ENCODE assay signal across 8 cellular contexts in genomic region chr2:195561205-195562032, GRCh38.
A peak's percentile ranks its signal among the peaks of the same experiment; 100 is the strongest.
DNase-seq lines count a peak whose midpoint lies in the region; ATAC-seq and TF ChIP-seq lines count a peak whose summit lies in the region.

No MANE protein-coding gene starts in this region.

- peak; percentile 35 for ATAC-seq in HG02852 (IDR thresholded peaks at IDR 0.05; ENCODE audit: unreplicated experiment)

- H3K9me3 Mint-ChIP-seq in activated CD4-positive, alpha-beta T cell treated with anti-CD3 and anti-CD28 coated beads, Interleukin-2, amount 10 ng/mL, durations not matched to agents 24 days and 14 days = peaks cover 10% of the 10 kb centered on the region

- H3K79me2 ChIP-seq in OCI-LY1 (ENCODE audit: insufficient read depth, low read length) = no peaks in the 10 kb centered on the region

- intact Hi-C loops in activated CD4-positive, alpha-beta T cell treated with anti-CD3 and anti-CD28 coated beads, Interleukin-2, amount 10 ng/mL, durations not matched to agents 24 days and 14 days (cut with micrococcal nuclease) = loop anchor here (5.0 kb wide), 3 partner anchors 199 to 601 kb away; no protein-coding TSS in a partner anchor

- H3K27ac ChIP-seq in OCI-LY1 (ENCODE audit: low read depth, low read length, poor library complexity, severe bottlenecking) = peak overlapping the region; percentile 41

- H3K27me3 Mint-ChIP-seq in activated CD4-positive, alpha-beta T cell treated with anti-CD3 and anti-CD28 coated beads, Interleukin-2, amount 10 ng/mL, durations not matched to agents 24 days and 14 days = no peaks in the 10 kb centered on the region

- H3K4me2 ChIP-seq in OCI-LY1 (ENCODE audit: low read length) = peak overlapping the region; percentile 15

- H3K9me3 ChIP-seq in OCI-LY1 (ENCODE audit: low read length) (no peaks in the 10 kb centered on the region), BE2C (no peaks in the 10 kb centered on the region)

- H3K27me3 ChIP-seq in OCI-LY1 (ENCODE audit: insufficient read depth, low read length) (no peaks in the 10 kb centered on the region), BE2C (no peaks in the 10 kb centered on the region)

- peaks cover 52% of the 10 kb centered on the region for H3K4me1 Mint-ChIP-seq in activated CD4-positive, alpha-beta T cell treated with anti-CD3 and anti-CD28 coated beads, Interleukin-2, amount 10 ng/mL, durations not matched to agents 24 days and 14 days

- H3K4me3 ChIP-seq in OCI-LY1 (ENCODE audit: low read depth, low read length, poor library complexity, severe bottlenecking) (no peak overlapping the region), fibroblast of mammary gland (ENCODE audit: control insufficient read depth, low read depth, low read length) (no peak overlapping the region), BE2C (ENCODE audit: low read depth, low read length) (no peak overlapping the region)

- H3K27ac Mint-ChIP-seq in activated CD4-positive, alpha-beta T cell treated with anti-CD3 and anti-CD28 coated beads, Interleukin-2, amount 10 ng/mL, durations not matched to agents 24 days and 14 days = peak overlapping the region; percentile 97

- H3F3A ChIP-seq in OCI-LY1 (ENCODE audit: insufficient read depth, low read length) = no peaks in the 10 kb centered on the region

- no peak overlapping the region for H3K9ac ChIP-seq in OCI-LY1 (ENCODE audit: low read length)

- peaks cover 39% of the 10 kb centered on the region for H3K4me1 ChIP-seq in OCI-LY1 (ENCODE audit: insufficient read depth, low read length, severe bottlenecking)
- H3K4me1 ChIP-seq in BE2C = peaks cover 3% of the 10 kb centered on the region; the same call in 1 of the 2 replicates

- H3K36me3 ChIP-seq in OCI-LY1 (ENCODE audit: insufficient read depth, low read length) (no peaks in the 10 kb centered on the region), BE2C (no peaks in the 10 kb centered on the region)

- H4K20me1 ChIP-seq in OCI-LY1 (ENCODE audit: insufficient read depth, low read length) = no peaks in the 10 kb centered on the region

- H2AFZ ChIP-seq in OCI-LY1 (ENCODE audit: low read length) = no peak overlapping the region

- peaks cover 5% of the 10 kb centered on the region for H3K36me3 Mint-ChIP-seq in activated CD4-positive, alpha-beta T cell treated with anti-CD3 and anti-CD28 coated beads, Interleukin-2, amount 10 ng/mL, durations not matched to agents 24 days and 14 days (ENCODE audit: low read depth)

- peak overlapping the region; percentile 80 for H3K4me3 Mint-ChIP-seq in activated CD4-positive, alpha-beta T cell treated with anti-CD3 and anti-CD28 coated beads, Interleukin-2, amount 10 ng/mL, durations not matched to agents 24 days and 14 days

- no peak for TF ChIP-seq CTCF in OCI-LY1 (IDR thresholded peaks at IDR 0.05; ENCODE audit: low read length)
- TF ChIP-seq CTCF in fibroblast of mammary gland (conservative IDR thresholded peaks at IDR 0.05; ENCODE audit: control insufficient read depth, insufficient read depth, low read depth, low read length) = no peak
- TF ChIP-seq CTCF in BE2C (IDR thresholded peaks at IDR 0.05; ENCODE audit: low read depth, low read length) = no peak

- no peaks in the 10 kb centered on the region for H3K9me2 ChIP-seq in OCI-LY1 (ENCODE audit: low read depth, low read length)

- peak; percentile 56 for DNase-seq in activated CD4-positive, alpha-beta T cell treated with anti-CD3 and anti-CD28 coated beads, Interleukin-2, amount 10 ng/mL, durations not matched to agents 24 days and 14 days
- no peak for DNase-seq in activated CD4-positive, alpha-beta T cell treated with anti-CD3 and anti-CD28 coated beads for 4 hours
- DNase-seq in fibroblast of mammary gland (ENCODE audit: low read depth) (peak; percentile 83), BE2C (no peak), LoVo (ENCODE audit: low spot score) (no peak)
- DNase-seq in activated effector memory CD4-positive, alpha-beta T cell treated with Interleukin-2 at 50 U/mL for 16 hours = no peak

Comparison
In these comparisons a context has a peak if more than half of its experiments do, and no peak if none do; other contexts are left out.
1. DNase-seq: peak in activated CD4-positive, alpha-beta T cell treated with anti-CD3 and anti-CD28 coated beads, Interleukin-2, amount 10 ng/mL, durations not matched to agents 24 days and 14 days (single experiment) and fibroblast of mammary gland (single experiment); none in activated CD4-positive, alpha-beta T cell treated with anti-CD3 and anti-CD28 coated beads for 4 hours (0 of 2), BE2C (single experiment), LoVo (single experiment) and activated effector memory CD4-positive, alpha-beta T cell treated with Interleukin-2 at 50 U/mL for 16 hours (single experiment).